12 cellular contexts compared by ENCODE assay signal in the genomic region with DNA sequence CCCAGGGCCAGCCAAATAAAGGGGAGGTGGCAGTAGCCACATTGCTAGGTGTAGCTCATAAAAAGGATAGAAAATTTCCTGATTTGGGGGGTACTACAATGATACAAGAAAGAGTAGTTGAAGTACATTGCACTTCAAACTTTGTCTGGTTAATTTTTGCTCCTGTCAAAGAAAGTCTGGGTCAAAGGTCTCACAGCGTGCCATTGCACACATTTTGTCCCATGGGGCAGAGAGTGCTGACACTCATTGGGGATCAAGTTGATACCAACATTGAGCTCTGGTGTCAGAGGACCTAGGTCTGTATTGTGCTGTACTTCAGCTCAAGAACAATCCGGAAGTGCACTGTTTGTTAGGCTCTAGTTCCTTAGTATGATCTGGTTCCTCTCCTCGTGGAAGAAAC.
"Had no signal": no experiment of that assay in that cellular context is flagged by ENCODE, and none has a peak within 500 bp of the region (broad histone marks: within the 10 kb centered on the region; RNA-seq: fewer than 3 reads in every experiment).

No MANE protein-coding gene starts in this region.

- H3K9me3 ChIP-seq: sigmoid colon, suprapubic skin had no signal

- H3K36me3 ChIP-seq: brain microvascular endothelial cell, suprapubic skin, upper lobe of left lung had no signal

- DNase-seq: activated CD4-positive, alpha-beta T cell treated with anti-CD3 and anti-CD28 coated beads, Interleukin-2, amount 50 U/mL, for 4 hours; activated effector memory CD4-positive, alpha-beta T cell treated with Interleukin-2 at 50 U/mL for 16 hours; amniotic stem cell; stimulated activated CD4-positive, alpha-beta T cell treated with anti-CD3 and anti-CD28 coated beads, Interleukin-2, amount 100 ng/mL, for 24 hours had no signal

- ATAC-seq: activated naive CD4-positive, alpha-beta T cell treated with anti-CD3 and anti-CD28 coated beads, Interleukin-2, amount 50 U/mL, for 72 hours; natural killer cell treated with Interleukin-12 subunit alpha and Interleukin-12 subunit beta and Interleukin-15 and Interleukin-18, amount 100 ng/mL, for 72 hours had no signal

- H3K27me3 Mint-ChIP-seq: memory B cell had no signal

- H3K4me1 ChIP-seq: suprapubic skin had no signal

- H3K27ac ChIP-seq: brain microvascular endothelial cell, suprapubic skin had no signal

- H3K27me3 ChIP-seq: brain microvascular endothelial cell, sigmoid colon, suprapubic skin, upper lobe of left lung had no signal

- H3K9me3 Mint-ChIP-seq: activated naive CD4-positive, alpha-beta T cell treated with anti-CD3 and anti-CD28 coated beads, Interleukin-2, amount 50 U/mL, for 72 hours; activated T-cell treated with anti-CD3 and anti-CD28 coated beads, Interleukin-2, amount 50 U/mL, for 24 hours; memory B cell had no signal

- H3K36me3 Mint-ChIP-seq: activated naive CD4-positive, alpha-beta T cell treated with anti-CD3 and anti-CD28 coated beads, Interleukin-2, amount 50 U/mL, for 72 hours; memory B cell; natural killer cell treated with Interleukin-12 subunit alpha and Interleukin-12 subunit beta and Interleukin-15 and Interleukin-18, amount 100 ng/mL, for 72 hours had no signal

- H3K4me3 ChIP-seq: suprapubic skin, upper lobe of left lung had no signal

- H3K4me3 Mint-ChIP-seq: activated T-cell treated with anti-CD3 and anti-CD28 coated beads, Interleukin-2, amount 50 U/mL, for 24 hours; memory B cell; natural killer cell treated with Interleukin-12 subunit alpha and Interleukin-12 subunit beta and Interleukin-15 and Interleukin-18, amount 100 ng/mL, for 72 hours had no signal

- H3K27ac Mint-ChIP-seq: activated naive CD4-positive, alpha-beta T cell treated with anti-CD3 and anti-CD28 coated beads, Interleukin-2, amount 50 U/mL, for 72 hours; activated T-cell treated with anti-CD3 and anti-CD28 coated beads, Interleukin-2, amount 50 U/mL, for 24 hours; memory B cell had no signal
